In the genomic region with DNA sequence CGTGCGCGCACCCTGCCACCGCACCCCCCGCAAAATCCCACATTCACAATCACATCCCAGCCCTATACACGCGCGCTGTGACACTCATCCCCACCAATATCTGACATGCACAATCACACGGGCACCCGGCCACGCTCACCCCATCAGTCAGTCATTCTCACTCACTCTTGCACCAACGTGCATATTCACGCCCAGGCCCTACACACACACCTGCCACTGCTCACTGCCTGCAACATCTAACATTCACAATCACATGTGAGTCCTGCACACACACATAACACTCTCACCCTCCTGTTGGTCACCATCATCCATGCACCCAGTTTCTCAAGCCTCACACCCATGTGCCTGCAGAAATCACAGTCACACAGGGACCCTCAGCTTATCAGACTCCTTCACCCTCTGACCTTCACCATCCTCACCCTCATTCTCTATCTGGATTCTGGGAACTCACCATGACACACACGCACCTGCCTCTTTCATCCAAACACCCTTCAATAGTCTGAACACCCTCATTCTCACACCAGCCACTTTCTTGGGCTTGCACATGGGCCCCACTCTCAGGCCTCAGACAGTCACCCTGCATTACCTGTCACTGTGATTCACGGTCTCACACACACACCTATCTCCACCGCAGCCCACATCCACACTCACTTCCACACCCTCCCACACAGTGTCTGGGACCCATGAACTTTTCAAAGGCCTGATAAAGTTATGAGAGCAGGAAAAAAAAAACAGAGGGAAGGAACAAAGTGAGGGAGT, we compare ENCODE assay signal across 9 cellular contexts. TPM values are rescaled to one million over a fixed set of nuclear protein-coding genes. Genes with fewer than 3 reads are reported as not detected.
DNase-seq lines count a peak whose midpoint lies in the region; ATAC-seq, FAIRE-seq and TF ChIP-seq lines count a peak whose summit lies in the region.
"Had no signal": no experiment of that assay in that cellular context is flagged by ENCODE, and none has a peak within 500 bp of the region (broad histone marks: within the 10 kb centered on the region; RNA-seq: fewer than 3 reads in every experiment).

No MANE protein-coding gene starts in this region.

- no peaks in the 10 kb centered on the region for H3K9me3 Mint-ChIP-seq in progenitor cell of endocrine pancreas (ENCODE audit: low read depth)

- no peaks in the 10 kb centered on the region; a peak in 1 of 7 replicates for H3K27me3 ChIP-seq in H1 (replicated peaks in 1 of 4; ENCODE audit: control insufficient read depth in 3 of 4, extremely low read depth in 1 of 4, insufficient read depth in 3 of 4, low read length in 3 of 4)

- CTCF ChIA-PET in H1 (lab: Charles Lee; ENCODE audit: partially characterized antibody) = interaction anchor here (0.6 to 1.2 kb wide), 2 partner anchors 19 to 345 kb away, joined by 3 to 4 read pairs; no protein-coding TSS in a partner anchor

- H3K23me2 ChIP-seq in H1 (ENCODE audit: low read depth, low read length) = peaks cover 6% of the 10 kb centered on the region; the same call in 1 of the 2 replicates

- no peaks in the 10 kb centered on the region for H3K79me1 ChIP-seq in H1 (ENCODE audit: low read depth, low read length)

- H4K8ac ChIP-seq in H1 (ENCODE audit: extremely low read depth, insufficient read depth, low read length) = peak overlapping the region; percentile 83

- peak overlapping the region; percentile 12 for H3K23ac ChIP-seq in H1 (ENCODE audit: insufficient read length)

- no peak overlapping the region for H3K18ac ChIP-seq in H1 (ENCODE audit: extremely low read depth, low read length)

- DNase-seq in NCI-H1105 (lab: John Stamatoyannopoulos, UW) (peak; percentile 1), NCI-H1105 treated with DMSO at 0.1 percent for 48 hours (lab: John Stamatoyannopoulos, UW) (no peak), NCI-H69 (lab: John Stamatoyannopoulos, UW) (peak; percentile 50), H1 (ENCODE audit: low read depth in 1 of 2, low spot score in 2 of 2) (no peak), progenitor cell of endocrine pancreas (ENCODE audit: low spot score, unreplicated experiment) (no peak), NCI-H1092 (lab: John Stamatoyannopoulos, UW) (no peak)
- DNase-seq: cerebellar nuclear complex had no signal

- peak overlapping the region; percentile 47; the same call in 1 of the 2 replicates for H2AK5ac ChIP-seq in H1 (ENCODE audit: low read depth, low read length)

- FAIRE-seq in H1 (lab: Jason Lieb, UNC) = no peak

- H3K56ac ChIP-seq in H1 (replicated peaks; ENCODE audit: insufficient read length, low read depth, low read length) = no peak overlapping the region

- TF ChIP-seq CTCF in H1 (IDR thresholded peaks at IDR 0.05; ENCODE audit: control extremely low read depth in 1 of 3, insufficient read depth in 1 of 3, low read depth in 1 of 3, low read length in 3 of 3) (no peak), progenitor cell of endocrine pancreas (IDR thresholded peaks at IDR 0.05; ENCODE audit: unreplicated experiment) (no peak)

- peak overlapping the region; percentile 95 for H3K4me3 Mint-ChIP-seq in progenitor cell of endocrine pancreas (ENCODE audit: low read depth)

- H3K9me3 ChIP-seq in H1 (ENCODE audit: insufficient read depth in 2 of 2, low read depth in 1 of 2, low read length in 1 of 2) = no peaks in the 10 kb centered on the region

- no peak for TF ChIP-seq POLR2A in H1 (IDR thresholded peaks at IDR 0.05; ENCODE audit: control extremely low read depth in 1 of 2, low read depth in 2 of 2, low read length in 2 of 2)

- peak overlapping the region; percentile 29 for H4K5ac ChIP-seq in H1 (ENCODE audit: insufficient read length, low read depth, low read length)

- H3K4me1 Mint-ChIP-seq in progenitor cell of endocrine pancreas (ENCODE audit: low read depth) = peaks cover 7% of the 10 kb centered on the region

- 70% methylated on average over 13 of the region's 16 CpGs; no CpG with 5 or more reads in 1 of the 2 experiments for WGBS in H1 (ENCODE audit: extremely low coverage in 1 of 2, insufficient coverage in 1 of 2, insufficient read length in 1 of 2, insufficient replicate concordance in 2 of 2, low coverage in 1 of 2, low lambda C conversion rate in 2 of 2, missing lambda C conversion rate in 1 of 2), 2 experiments

- POLR2A ChIA-PET in H1 (lab: Charles Lee; ENCODE audit: partially characterized antibody) = interaction anchor here (1.8 to 2.0 kb wide), 2 partner anchors 9 to 11 kb away, joined by 4 to 12 read pairs; no protein-coding TSS in a partner anchor

- H3K14ac ChIP-seq in H1 (ENCODE audit: insufficient read length) = no peak overlapping the region

- peak overlapping the region; percentile 74 for H3K4ac ChIP-seq in H1 (replicated peaks; ENCODE audit: insufficient read length, low read depth, low read length)

- peak overlapping the region; percentile 18 to 34 for H3K4me2 ChIP-seq in H1 (ENCODE audit: insufficient read depth in 1 of 2, low read depth in 2 of 2, low read length in 2 of 2)

- no peak overlapping the region for H2BK120ac ChIP-seq in H1 (replicated peaks; ENCODE audit: low read depth, low read length)

- peak overlapping the region; percentile 81 for H4K91ac ChIP-seq in H1 (replicated peaks; ENCODE audit: insufficient read length, low read length)

- H2BK20ac ChIP-seq in H1 (ENCODE audit: low read length) = no peak overlapping the region; the same call in 1 of the 2 replicates

- H2BK12ac ChIP-seq in H1 (ENCODE audit: low read depth, low read length) = peak overlapping the region; percentile 86; the same call in 1 of the 2 replicates

- H4K20me1 ChIP-seq in H1 (replicated peaks in 1 of 2; ENCODE audit: control insufficient read depth in 1 of 2, insufficient read depth in 2 of 2, low read length in 2 of 2) = peaks cover 0 to 3% of the 10 kb centered on the region in 2 experiments

- no peak overlapping the region; a peak in 1 of 7 replicates for H3K9ac ChIP-seq in H1 (replicated peaks in 1 of 4; ENCODE audit: extremely low read depth in 1 of 4, low read depth in 3 of 4, low read length in 3 of 4)

- peaks cover 0 to 2% (median 0%) of the 10 kb centered on the region in 4 experiments; a peak in 1 of 7 replicates for H3K4me1 ChIP-seq in H1 (replicated peaks in 1 of 4; ENCODE audit: control insufficient read depth in 3 of 4, insufficient read depth in 4 of 4, low read length in 3 of 4)

- TF ChIP-seq RAD21 in H1 (IDR thresholded peaks at IDR 0.05 in 1 of 2, conservative IDR thresholded peaks at IDR 0.05 in 1 of 2; ENCODE audit: low read depth in 2 of 2, low read length in 2 of 2) = no peak

- no peak for TF ChIP-seq EP300 in H1 (IDR thresholded peaks at IDR 0.05; ENCODE audit: borderline replicate concordance in 1 of 2, low read depth in 2 of 2, low read length in 2 of 2)

- H3K4me3 ChIP-seq in H1 (ENCODE audit: extremely low read depth in 1 of 4, insufficient read depth in 2 of 4, low read depth in 3 of 4, low read length in 4 of 4) = peak overlapping the region in 3 of 4 experiments; percentile 6 to 47 (median 19); a peak in 3 of 8 replicates

- ATAC-seq in HG03432 (IDR thresholded peaks at IDR 0.05; ENCODE audit: unreplicated experiment) (no peak), GM18858 (IDR thresholded peaks at IDR 0.05; ENCODE audit: unreplicated experiment) (no peak)

- H2BK15ac ChIP-seq in H1 (ENCODE audit: low read length) = no peak overlapping the region

- no peaks in the 10 kb centered on the region for H3K27me3 Mint-ChIP-seq in progenitor cell of endocrine pancreas

- no peaks in the 10 kb centered on the region for H3K36me3 ChIP-seq in H1 (ENCODE audit: control insufficient read depth in 2 of 4, insufficient read depth in 4 of 4, low read length in 3 of 4)

- H2AFZ ChIP-seq in H1 (ENCODE audit: low read length) = no peak overlapping the region

- H3K27ac ChIP-seq in H1 (ENCODE audit: low read depth, low read length) = no peak overlapping the region

- no peak overlapping the region for H2BK5ac ChIP-seq in H1 (ENCODE audit: low read depth, low read length)

- peak overlapping the region; percentile 95 for H3K27ac Mint-ChIP-seq in progenitor cell of endocrine pancreas

- peaks cover 1% of the 10 kb centered on the region for H3K36me3 Mint-ChIP-seq in progenitor cell of endocrine pancreas (ENCODE audit: insufficient read depth)

- no peaks in the 10 kb centered on the region for H3K79me2 ChIP-seq in H1 (ENCODE audit: control insufficient read depth in 1 of 2, insufficient read depth in 2 of 2, low read length in 2 of 2)

TF ChIP-seq in H1, 55 proteins besides CTCF, POLR2A, EP300 and RAD21 (continues in another document):
- TF ChIP-seq YY1 (IDR thresholded peaks at IDR 0.05; ENCODE audit: low read depth, low read length) (no peak), SRF (IDR thresholded peaks at IDR 0.05; ENCODE audit: low read depth, low read length) (no peak), HDAC2 (IDR thresholded peaks at IDR 0.05; ENCODE audit: borderline replicate concordance in 1 of 2, low read depth in 2 of 2, low read length in 2 of 2) (no peak)
- TF ChIP-seq, protein P1, sequence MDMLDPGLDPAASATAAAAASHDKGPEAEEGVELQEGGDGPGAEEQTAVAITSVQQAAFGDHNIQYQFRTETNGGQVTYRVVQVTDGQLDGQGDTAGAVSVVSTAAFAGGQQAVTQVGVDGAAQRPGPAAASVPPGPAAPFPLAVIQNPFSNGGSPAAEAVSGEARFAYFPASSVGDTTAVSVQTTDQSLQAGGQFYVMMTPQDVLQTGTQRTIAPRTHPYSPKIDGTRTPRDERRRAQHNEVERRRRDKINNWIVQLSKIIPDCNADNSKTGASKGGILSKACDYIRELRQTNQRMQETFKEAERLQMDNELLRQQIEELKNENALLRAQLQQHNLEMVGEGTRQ (IDR thresholded peaks at IDR 0.05; ENCODE audit: low read length) = no peak

RNA-seq across cellular contexts. Expression of a gene that starts 0.7 kb away (rescaled TPM):
- 6.4 and 7.7 TPM in 2 replicates for total RNA-seq in H1 (2021; fragmentation: NEBNext Ultra II Directional; extraction: Animal tissue kit (Norgen Biotek cat#: 25700))
- polyA plus RNA-seq in H1 (2011; rRNA removed) = 4.6 and 5.0 TPM in 2 replicates
- 4.6 TPM for polyA plus RNA-seq in H1 (2011; cell fraction: cytosol; rRNA removed)
- polyA plus RNA-seq in H1 (2011; cell fraction: nucleus; rRNA removed) = 6.1 TPM
- polyA plus RNA-seq in H1 (2012, experiment 1 of 2) = 5.0 to 6.7 TPM (median 5.6 TPM) in 4 replicates
- polyA plus RNA-seq in H1 (2012, experiment 2 of 2) = 0.60 TPM
- 4.0 TPM for polyA plus RNA-seq in H1 (2013, experiment 1 of 2)
- polyA plus RNA-seq in H1 (2013, experiment 2 of 2) = 4.1 TPM
- 14.9 and 20.6 TPM in 2 replicates for polyA minus RNA-seq in H1 (2011; rRNA and poly(A)+ RNA removed)
- polyA minus RNA-seq in H1 (2011; cell fraction: cytosol; rRNA and poly(A)+ RNA removed) = 7.3 TPM
- 8.1 TPM for polyA minus RNA-seq in H1 (2011; cell fraction: nucleus; rRNA and poly(A)+ RNA removed)
- total RNA-seq in progenitor cell of endocrine pancreas = 81.2 and 88.1 TPM in 2 replicates

RNA-seq across cellular contexts. Expression of a gene that starts 33.4 kb away (rescaled TPM):
- total RNA-seq in H1 (2021; fragmentation: NEBNext Ultra II Directional; extraction: Animal tissue kit (Norgen Biotek cat#: 25700)) = 231 and 235 TPM in 2 replicates
- 108 and 112 TPM in 2 replicates for polyA plus RNA-seq in H1 (2011; rRNA removed)
- polyA plus RNA-seq in H1 (2011; cell fraction: cytosol; rRNA removed) = 112 TPM
- 154 TPM for polyA plus RNA-seq in H1 (2011; cell fraction: nucleus; rRNA removed)
- 110 to 133 TPM (median 122 TPM) in 4 replicates for polyA plus RNA-seq in H1 (2012, experiment 1 of 2)
- 27.8 TPM for polyA plus RNA-seq in H1 (2012, experiment 2 of 2)
- polyA plus RNA-seq in H1 (2013, experiment 1 of 2) = 105 TPM
- 96.6 TPM for polyA plus RNA-seq in H1 (2013, experiment 2 of 2)
- polyA minus RNA-seq in H1 (2011; rRNA and poly(A)+ RNA removed) = 306 and 384 TPM in 2 replicates
- polyA minus RNA-seq in H1 (2011; cell fraction: cytosol; rRNA and poly(A)+ RNA removed) = 215 TPM
- polyA minus RNA-seq in H1 (2011; cell fraction: nucleus; rRNA and poly(A)+ RNA removed) = 147 TPM
- 156 and 178 TPM in 2 replicates for total RNA-seq in progenitor cell of endocrine pancreas

Comparison
In these comparisons a context has a peak if more than half of its experiments do, and no peak if none do; other contexts are left out.
1. DNase-seq: peak in NCI-H1105 (single experiment) and NCI-H69 (single experiment); none in NCI-H1105 treated with DMSO at 0.1 percent for 48 hours (single experiment), H1 (0 of 2), progenitor cell of endocrine pancreas (single experiment) and NCI-H1092 (single experiment).